In the genomic region with DNA sequence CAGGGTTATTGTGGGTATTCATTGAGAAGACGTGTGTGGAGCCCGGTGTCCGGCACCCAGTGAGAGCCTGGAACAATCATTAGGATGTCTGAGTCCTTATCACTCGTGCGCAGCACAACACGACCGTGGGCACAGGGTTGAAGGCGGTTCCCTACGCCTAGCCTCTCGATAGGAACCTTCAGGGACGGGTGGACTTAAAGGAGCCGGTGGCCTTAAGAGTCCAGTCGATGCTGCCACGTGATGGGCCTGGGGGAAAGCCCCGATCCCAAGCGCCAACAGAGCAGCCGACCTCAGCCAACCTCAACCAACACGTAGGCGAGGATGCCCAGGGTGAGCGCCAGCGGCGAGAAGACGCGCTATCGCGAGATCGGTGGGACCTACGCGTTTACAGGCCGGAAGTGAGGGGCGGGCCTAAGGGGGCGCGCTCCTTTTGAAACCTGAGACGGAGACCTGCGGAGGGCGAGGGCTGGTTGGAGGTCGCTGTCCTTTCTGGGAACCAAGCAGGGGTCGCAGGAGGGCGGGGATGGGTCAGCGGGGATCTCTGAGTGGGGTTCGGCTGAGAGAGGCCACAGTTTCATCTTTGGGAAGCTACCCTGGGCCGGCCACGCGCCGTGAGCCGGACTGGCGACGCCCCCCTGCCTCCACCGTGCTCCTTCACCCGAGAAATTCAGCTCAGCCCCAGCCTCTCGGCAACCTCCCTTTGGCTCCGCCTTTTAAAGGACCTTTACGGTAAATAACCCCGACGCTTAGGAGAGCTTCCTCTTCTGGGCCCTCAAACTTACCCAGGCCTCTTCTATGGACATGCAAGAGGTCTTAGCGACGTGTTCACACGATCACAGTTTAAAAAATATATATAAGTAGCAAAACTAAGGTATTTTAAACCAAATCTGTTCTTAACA, we compare ENCODE assay signal across 1 cellular context.
A peak's percentile ranks its signal among the peaks of the same experiment; 100 is the strongest.
TF ChIP-seq lines count a peak whose summit lies in the region.

No MANE protein-coding gene starts in this region.

TF ChIP-seq in HepG2, 621 proteins besides CTCF, POLR2A, EP300 and RAD21 (continued from another document and continues in another):
- TF ChIP-seq LRRFIP1 (CRISPR knock-in tag; conservative IDR thresholded peaks at IDR 0.05): no peak
- no peak; the same call in 1 of the 2 replicates for TF ChIP-seq ZFP82 (CRISPR knock-in tag; IDR thresholded peaks at IDR 0.05; ENCODE audit: borderline replicate concordance)
- peak; percentile 81 for TF ChIP-seq ZBTB25 (CRISPR knock-in tag; IDR thresholded peaks at IDR 0.05)
- no peak for TF ChIP-seq ZNF234 (CRISPR knock-in tag; conservative IDR thresholded peaks at IDR 0.05)
- no peak for TF ChIP-seq ZNF256 (CRISPR knock-in tag; conservative IDR thresholded peaks at IDR 0.05)
- TF ChIP-seq, protein P1, sequence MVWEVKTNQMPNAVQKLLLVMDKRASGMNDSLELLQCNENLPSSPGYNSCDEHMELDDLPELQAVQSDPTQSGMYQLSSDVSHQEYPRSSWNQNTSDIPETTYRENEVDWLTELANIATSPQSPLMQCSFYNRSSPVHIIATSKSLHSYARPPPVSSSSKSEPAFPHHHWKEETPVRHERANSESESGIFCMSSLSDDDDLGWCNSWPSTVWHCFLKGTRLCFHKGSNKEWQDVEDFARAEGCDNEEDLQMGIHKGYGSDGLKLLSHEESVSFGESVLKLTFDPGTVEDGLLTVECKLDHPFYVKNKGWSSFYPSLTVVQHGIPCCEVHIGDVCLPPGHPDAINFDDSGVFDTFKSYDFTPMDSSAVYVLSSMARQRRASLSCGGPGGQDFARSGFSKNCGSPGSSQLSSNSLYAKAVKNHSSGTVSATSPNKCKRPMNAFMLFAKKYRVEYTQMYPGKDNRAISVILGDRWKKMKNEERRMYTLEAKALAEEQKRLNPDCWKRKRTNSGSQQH (CRISPR knock-in tag; IDR thresholded peaks at IDR 0.05; ENCODE audit: low read depth): peak; percentile 92; the same call in 1 of the 2 replicates
- TF ChIP-seq ZFX (CRISPR knock-in tag; IDR thresholded peaks at IDR 0.05; ENCODE audit: low read depth): peak; percentile 75
- peak; percentile 89; the same call in 1 of the 2 replicates for TF ChIP-seq ZNF501 (CRISPR knock-in tag; IDR thresholded peaks at IDR 0.05)
- peak; percentile 98 for TF ChIP-seq ZNF350 (CRISPR knock-in tag; IDR thresholded peaks at IDR 0.05; ENCODE audit: borderline replicate concordance, low read depth)
- TF ChIP-seq TEF (CRISPR knock-in tag; IDR thresholded peaks at IDR 0.05): 0 out of 2 replicates have a peak, but pooled peaks have one; percentile 54
- TF ChIP-seq ZFAT (CRISPR knock-in tag; conservative IDR thresholded peaks at IDR 0.05): no peak
- TF ChIP-seq ZNF354B (CRISPR knock-in tag; IDR thresholded peaks at IDR 0.05): no peak
- TF ChIP-seq ZNF275 (CRISPR knock-in tag; IDR thresholded peaks at IDR 0.05; ENCODE audit: borderline replicate concordance): peak; percentile 89
- peak; percentile 86 for TF ChIP-seq SP5 (CRISPR knock-in tag; IDR thresholded peaks at IDR 0.05; ENCODE audit: borderline replicate concordance, low read depth)
- no peak for TF ChIP-seq ZBTB21 (CRISPR knock-in tag; IDR thresholded peaks at IDR 0.05)
- TF ChIP-seq CEBPB (IDR thresholded peaks at IDR 0.05; ENCODE audit: borderline replicate concordance, low read depth, low read length): no peak
- no peak for TF ChIP-seq MAFG (CRISPR knock-in tag; IDR thresholded peaks at IDR 0.05)
- TF ChIP-seq ZNF589 (CRISPR knock-in tag; conservative IDR thresholded peaks at IDR 0.05): no peak
- no peak for TF ChIP-seq ATRX (CRISPR knock-in tag; IDR thresholded peaks at IDR 0.05; ENCODE audit: borderline replicate concordance)
- TF ChIP-seq TCF12 (IDR thresholded peaks at IDR 0.05): no peak
- peak; percentile 86 for TF ChIP-seq TCF12 (CRISPR knock-in tag; IDR thresholded peaks at IDR 0.05)
- no peak for TF ChIP-seq NFRKB (IDR thresholded peaks at IDR 0.05)
- TF ChIP-seq GMEB2 (CRISPR knock-in tag; IDR thresholded peaks at IDR 0.05; ENCODE audit: low read depth): no peak
- no peak for TF ChIP-seq ZNF460 (CRISPR knock-in tag; IDR thresholded peaks at IDR 0.05; ENCODE audit: borderline replicate concordance)
- peak; percentile 46; the same call in 1 of the 2 replicates for TF ChIP-seq RFXAP (CRISPR knock-in tag; IDR thresholded peaks at IDR 0.05; ENCODE audit: borderline replicate concordance)
- peak; percentile 94 for TF ChIP-seq TBX2 (CRISPR knock-in tag; IDR thresholded peaks at IDR 0.05; ENCODE audit: borderline replicate concordance)
- peak; percentile 93 for TF ChIP-seq SIX1 (CRISPR knock-in tag; IDR thresholded peaks at IDR 0.05; ENCODE audit: borderline replicate concordance)
- TF ChIP-seq REL (CRISPR knock-in tag; conservative IDR thresholded peaks at IDR 0.05): no peak
- peak; percentile 85 for TF ChIP-seq DMAP1 (CRISPR knock-in tag; IDR thresholded peaks at IDR 0.05)
- TF ChIP-seq PAF1 (CRISPR knock-in tag; IDR thresholded peaks at IDR 0.05): no peak
- TF ChIP-seq NRL (CRISPR knock-in tag; IDR thresholded peaks at IDR 0.05; ENCODE audit: borderline replicate concordance): peak; percentile 97
- TF ChIP-seq ZKSCAN5 (CRISPR knock-in tag; IDR thresholded peaks at IDR 0.05): 0 out of 2 replicates have a peak, but pooled peaks have one; percentile 25
- no peak for TF ChIP-seq ISX (CRISPR knock-in tag; conservative IDR thresholded peaks at IDR 0.05)
- no peak for TF ChIP-seq SOX6 (IDR thresholded peaks at IDR 0.05)
- TF ChIP-seq SOX6 (CRISPR knock-in tag; IDR thresholded peaks at IDR 0.05): peak; percentile 84
- TF ChIP-seq SRSF1 (optimal IDR thresholded peaks at IDR 0.05; ENCODE audit: low read depth, low read length): peak; percentile 22
- TF ChIP-seq ATF7-NPFF (CRISPR knock-in tag; IDR thresholded peaks at IDR 0.05; ENCODE audit: low read depth): peak; percentile 97
- peak; percentile 89; the same call in 1 of the 2 replicates for TF ChIP-seq ZNF691 (CRISPR knock-in tag; IDR thresholded peaks at IDR 0.05; ENCODE audit: borderline replicate concordance, low read depth)
- TF ChIP-seq RARA (CRISPR knock-in tag; IDR thresholded peaks at IDR 0.05): 0 out of 2 replicates have a peak, but pooled peaks have one; percentile 42
- no peak for TF ChIP-seq NFE2 (CRISPR knock-in tag; IDR thresholded peaks at IDR 0.05)
- TF ChIP-seq ZNF367 (CRISPR knock-in tag; IDR thresholded peaks at IDR 0.05; ENCODE audit: borderline replicate concordance): 0 out of 2 replicates have a peak, but pooled peaks have one; percentile 24
- TF ChIP-seq ZFY (CRISPR knock-in tag; IDR thresholded peaks at IDR 0.05): peak; percentile 76
- no peak for TF ChIP-seq ZNF607 (CRISPR knock-in tag; IDR thresholded peaks at IDR 0.05; ENCODE audit: borderline replicate concordance)
- TF ChIP-seq HNRNPUL1 (IDR thresholded peaks at IDR 0.05; ENCODE audit: low read depth, low read length): no peak
- no peak for TF ChIP-seq HMGA1 (CRISPR knock-in tag; conservative IDR thresholded peaks at IDR 0.05)
- no peak for TF ChIP-seq SMC3 (IDR thresholded peaks at IDR 0.05; ENCODE audit: low read length)
- TF ChIP-seq HDAC2 (CRISPR knock-in tag; IDR thresholded peaks at IDR 0.05): peak; percentile 83
- TF ChIP-seq SKI (IDR thresholded peaks at IDR 0.05; ENCODE audit: partially characterized antibody): no peak
- TF ChIP-seq POLR2AphosphoS2 (IDR thresholded peaks at IDR 0.05; ENCODE audit: low read depth, low read length): no peak
- TF ChIP-seq NR1H2 (CRISPR knock-in tag; IDR thresholded peaks at IDR 0.05; ENCODE audit: borderline replicate concordance, low read depth): no peak
- peak; percentile 87 for TF ChIP-seq PHF20 (CRISPR knock-in tag; IDR thresholded peaks at IDR 0.05)
- peak; percentile 97 for TF ChIP-seq MAX (IDR thresholded peaks at IDR 0.05)
- TF ChIP-seq CREB3 (CRISPR knock-in tag; IDR thresholded peaks at IDR 0.05): 0 out of 2 replicates have a peak, but pooled peaks have one; percentile 47
- peak; percentile 65; the same call in 1 of the 2 replicates for TF ChIP-seq ZNF232 (CRISPR knock-in tag; IDR thresholded peaks at IDR 0.05; ENCODE audit: borderline replicate concordance)
- no peak for TF ChIP-seq ZNF713 (CRISPR knock-in tag; IDR thresholded peaks at IDR 0.05)
- TF ChIP-seq ZNF83 (CRISPR knock-in tag; IDR thresholded peaks at IDR 0.05; ENCODE audit: borderline replicate concordance): peak; percentile 73; the same call in 1 of the 2 replicates
- no peak; the same call in 1 of the 2 replicates for TF ChIP-seq PPARG (CRISPR knock-in tag; conservative IDR thresholded peaks at IDR 0.05)
- TF ChIP-seq MAFF (IDR thresholded peaks at IDR 0.05; ENCODE audit: low read depth, low read length): no peak
- no peak for TF ChIP-seq KDM1A (CRISPR knock-in tag; IDR thresholded peaks at IDR 0.05)
- TF ChIP-seq PCBP2 (optimal IDR thresholded peaks at IDR 0.05; ENCODE audit: low read depth, low read length, poor library complexity, severe bottlenecking): no peak
- peak; percentile 72; the same call in 1 of the 2 replicates for TF ChIP-seq SP140L (CRISPR knock-in tag; IDR thresholded peaks at IDR 0.05; ENCODE audit: borderline replicate concordance)
- TF ChIP-seq ZNF670 (CRISPR knock-in tag; IDR thresholded peaks at IDR 0.05; ENCODE audit: borderline replicate concordance): no peak; the same call in 1 of the 2 replicates
